34 cellular contexts compared by ENCODE assay signal in genomic region chr6:74603676-74604075, GRCh38.
DNase-seq lines count a peak whose midpoint lies in the region; ATAC-seq, FAIRE-seq and TF ChIP-seq lines count a peak whose summit lies in the region.
"Had no signal": no experiment of that assay in that cellular context is flagged by ENCODE, and none has a peak within 500 bp of the region (broad histone marks: within the 10 kb centered on the region; RNA-seq: fewer than 3 reads in every experiment).

No MANE protein-coding gene starts in this region.

- no peaks in the 10 kb centered on the region for H3K36me3 ChIP-seq in GM23248 (ENCODE audit: low read depth)
- no peaks in the 10 kb centered on the region for H3K36me3 ChIP-seq in fibroblast of lung (ENCODE audit: control insufficient read depth, insufficient read depth, low read length)
- H3K36me3 ChIP-seq: colonic mucosa, gastrocnemius medialis, ovary, upper lobe of left lung had no signal

- no peaks in the 10 kb centered on the region for H4K20me1 ChIP-seq in GM23248 (ENCODE audit: insufficient read depth)
- no peaks in the 10 kb centered on the region for H4K20me1 ChIP-seq in fibroblast of lung (ENCODE audit: control insufficient read depth, extremely low read depth, insufficient read depth, low read length)

- ATAC-seq in omental fat pad (ENCODE audit: low FRiP score): no peak
- ATAC-seq: activated CD8-positive, alpha-beta T cell treated with anti-CD3 and anti-CD28 coated beads for 36 hours; effector memory CD8-positive, alpha-beta T cell; gastrocnemius medialis; natural killer cell treated with Interleukin-12 subunit alpha and Interleukin-12 subunit beta and Interleukin-15 and Interleukin-18, amount 100 ng/mL, for 72 hours had no signal

- no peaks in the 10 kb centered on the region for H3K9me2 ChIP-seq in GM23248 (ENCODE audit: insufficient read depth)

- H2AFZ ChIP-seq in GM23248 (no peak overlapping the region), fibroblast of lung (ENCODE audit: low read length) (no peak overlapping the region)

- H3K79me2 ChIP-seq in GM23248 (ENCODE audit: insufficient read depth) (no peaks in the 10 kb centered on the region), fibroblast of lung (ENCODE audit: control insufficient read depth, insufficient read depth, low read length) (no peaks in the 10 kb centered on the region)

- no peak overlapping the region for H3K4me3 ChIP-seq in GM23248
- H3K4me3 ChIP-seq in fibroblast of lung (replicated peaks in 1 of 4; ENCODE audit: control extremely low read depth in 1 of 4, insufficient read depth in 1 of 4, low read depth in 3 of 4, low read length in 4 of 4): no peak overlapping the region
- H3K4me3 ChIP-seq: colonic mucosa, gastrocnemius medialis, ovary, skin epidermis, upper lobe of left lung had no signal

- 23 to 27% methylated on average over 1 of the region's 1 CpG for WGBS in GM23248 (ENCODE audit: low coverage in 1 of 2, low lambda C conversion rate in 2 of 2, missing lambda C conversion rate in 2 of 2), 2 experiments

- H3K27ac Mint-ChIP-seq in osteocyte (ENCODE audit: unreplicated experiment): peak overlapping the region; percentile 92
- H3K27ac Mint-ChIP-seq: activated CD8-positive, alpha-beta T cell treated with anti-CD3 and anti-CD28 coated beads for 36 hours; activated naive CD4-positive, alpha-beta T cell treated with anti-CD3 and anti-CD28 coated beads for 36 hours; effector memory CD8-positive, alpha-beta T cell; natural killer cell treated with Interleukin-12 subunit alpha and Interleukin-12 subunit beta and Interleukin-15 and Interleukin-18, amount 100 ng/mL, for 72 hours; stimulated activated naive B cell treated with anti-CD40 and anti-IgM and Interleukin-4, amounts not matched to agents 10 μg/mL and 1 μg/mL and 100 μg/mL, for 72 hours had no signal

- in situ Hi-C loops in GM23248 (cut with MboI): no loop called here

- no peak for TF ChIP-seq POLR2A in GM12891 (IDR thresholded peaks at IDR 0.05; ENCODE audit: low read depth, low read length)

- no peaks in the 10 kb centered on the region for H3K9me3 ChIP-seq in GM23248 (ENCODE audit: low read depth)
- no peaks in the 10 kb centered on the region for H3K9me3 ChIP-seq in fibroblast of lung (ENCODE audit: control insufficient read depth, insufficient read depth, low read depth, low read length)
- H3K9me3 ChIP-seq: Caco-2, colonic mucosa, gastrocnemius medialis, ovary, upper lobe of left lung had no signal

- peaks cover 4% of the 10 kb centered on the region for H3K36me3 Mint-ChIP-seq in osteocyte (ENCODE audit: unreplicated experiment)
- H3K36me3 Mint-ChIP-seq: natural killer cell treated with Interleukin-12 subunit alpha and Interleukin-12 subunit beta and Interleukin-15 and Interleukin-18, amount 100 ng/mL, for 72 hours; stimulated activated naive B cell treated with anti-CD40 and anti-IgM and Interleukin-4, amounts not matched to agents 10 μg/mL and 1 μg/mL and 100 μg/mL, for 72 hours had no signal

- H3K4me2 ChIP-seq in GM23248 (ENCODE audit: unreplicated experiment): peak overlapping the region; percentile 9
- H3K4me2 ChIP-seq in fibroblast of lung (ENCODE audit: extremely low read depth, insufficient read depth, low read length): no peak overlapping the region

- H3K27ac ChIP-seq in GM23248 (no peak overlapping the region), fibroblast of lung (ENCODE audit: insufficient read depth, low read length) (no peak overlapping the region)
- H3K27ac ChIP-seq: C4-2B, colonic mucosa, gastrocnemius medialis, ovary, upper lobe of left lung had no signal

- H3K27me3 ChIP-seq in GM23248 (replicated peaks; ENCODE audit: insufficient read depth) (no peaks in the 10 kb centered on the region), fibroblast of lung (ENCODE audit: control insufficient read depth, insufficient read depth, low read length) (no peaks in the 10 kb centered on the region)
- H3K27me3 ChIP-seq: colonic mucosa, gastrocnemius medialis, ovary, upper lobe of left lung had no signal

- FAIRE-seq in GM12891 (lab: Jason Lieb, UNC): no peak
- FAIRE-seq: bronchial epithelial cell, G401.6, RCC 7860 had no signal

- H3K9ac ChIP-seq in GM23248 (no peak overlapping the region), fibroblast of lung (ENCODE audit: insufficient read depth, low read length) (no peak overlapping the region)

- TF ChIP-seq CTCF in fibroblast of lung (conservative IDR thresholded peaks at IDR 0.05 in 1 of 2, IDR thresholded peaks at IDR 0.05 in 1 of 2; ENCODE audit: low read depth in 1 of 2, low read length in 2 of 2) (no peak), osteocyte (IDR thresholded peaks at IDR 0.05) (no peak), omental fat pad (IDR thresholded peaks at IDR 0.05) (no peak)

- H3K4me1 Mint-ChIP-seq in osteocyte (ENCODE audit: unreplicated experiment): peaks cover 79% of the 10 kb centered on the region
- H3K4me1 Mint-ChIP-seq: stimulated activated naive B cell treated with anti-CD40 and anti-IgM and Interleukin-4, amounts not matched to agents 10 μg/mL and 1 μg/mL and 100 μg/mL, for 72 hours had no signal

- H3K4me3 Mint-ChIP-seq in osteocyte (ENCODE audit: unreplicated experiment): no peak overlapping the region
- H3K4me3 Mint-ChIP-seq: activated CD8-positive, alpha-beta T cell treated with anti-CD3 and anti-CD28 coated beads for 36 hours; activated naive CD4-positive, alpha-beta T cell treated with anti-CD3 and anti-CD28 coated beads for 36 hours; effector memory CD8-positive, alpha-beta T cell; natural killer cell treated with Interleukin-12 subunit alpha and Interleukin-12 subunit beta and Interleukin-15 and Interleukin-18, amount 100 ng/mL, for 72 hours; stimulated activated naive B cell treated with anti-CD40 and anti-IgM and Interleukin-4, amounts not matched to agents 10 μg/mL and 1 μg/mL and 100 μg/mL, for 72 hours had no signal

- H3K9me3 Mint-ChIP-seq in osteocyte (ENCODE audit: unreplicated experiment): peaks cover 6% of the 10 kb centered on the region
- H3K9me3 Mint-ChIP-seq: activated CD8-positive, alpha-beta T cell treated with anti-CD3 and anti-CD28 coated beads for 36 hours; activated naive CD4-positive, alpha-beta T cell treated with anti-CD3 and anti-CD28 coated beads for 36 hours had no signal

- DNase-seq in GM23248 (peak; percentile 52), RPMI7951 (ENCODE audit: low read depth) (peak; percentile 21), fibroblast of lung (ENCODE audit: low read depth in 2 of 2) (peak; percentile 32 to 45), osteocyte (ENCODE audit: extremely low spot score, unreplicated experiment) (no peak), omental fat pad (ENCODE audit: low spot score) (no peak), GM12891 (ENCODE audit: insufficient read length, low spot score) (no peak), cardiac septum (ENCODE audit: low spot score) (no peak)
- DNase-seq: activated CD8-positive, alpha-beta memory T cell treated with anti-CD3 and anti-CD28 coated beads, Interleukin-2, amount 50 U/mL, for 48 hours; activated CD8-positive, alpha-beta T cell treated with anti-CD3 and anti-CD28 coated beads for 36 hours; activated naive CD4-positive, alpha-beta T cell treated with anti-CD3 and anti-CD28 coated beads for 36 hours; amniotic stem cell; Caco-2; colonic mucosa; DMS53; effector memory CD8-positive, alpha-beta T cell; erythroblast; gastrocnemius medialis; GOT3; KBM-7; kidney glomerular epithelial cell; MM.1S; NCI-H1105 treated with DMSO at 0.1 percent for 48 hours; NCI-H187 treated with DMSO at 0.1 percent for 48 hours; NCI-H524; ovary; SIG-M5; stimulated activated naive B cell treated with anti-CD40 and anti-IgM and Interleukin-4, amounts not matched to agents 10 μg/mL and 1 μg/mL and 100 μg/mL, for 72 hours; upper lobe of left lung had no signal

- H3K27me3 Mint-ChIP-seq in osteocyte (ENCODE audit: unreplicated experiment): no peaks in the 10 kb centered on the region
- H3K27me3 Mint-ChIP-seq: activated CD8-positive, alpha-beta T cell treated with anti-CD3 and anti-CD28 coated beads for 36 hours; effector memory CD8-positive, alpha-beta T cell; natural killer cell treated with Interleukin-12 subunit alpha and Interleukin-12 subunit beta and Interleukin-15 and Interleukin-18, amount 100 ng/mL, for 72 hours; stimulated activated naive B cell treated with anti-CD40 and anti-IgM and Interleukin-4, amounts not matched to agents 10 μg/mL and 1 μg/mL and 100 μg/mL, for 72 hours had no signal

- H3K4me1 ChIP-seq in GM23248 (ENCODE audit: insufficient read depth) (peaks cover 68% of the 10 kb centered on the region), fibroblast of lung (ENCODE audit: control insufficient read depth, extremely low read depth, insufficient read depth, low read length) (peaks cover 10% of the 10 kb centered on the region)
- H3K4me1 ChIP-seq: Caco-2, colonic mucosa, gastrocnemius medialis had no signal

- intact Hi-C loops in cardiac septum (cut with DNase I): no loop called here

- H3F3A ChIP-seq in GM23248 (ENCODE audit: insufficient read depth): peaks cover 43% of the 10 kb centered on the region

TF ChIP-seq in GM12891, 5 proteins besides CTCF, POLR2A, EP300 and RAD21:
- no peak for TF ChIP-seq TAF1 (IDR thresholded peaks at IDR 0.05; ENCODE audit: low read depth, low read length)
- no peak for TF ChIP-seq PAX5 (IDR thresholded peaks at IDR 0.05; ENCODE audit: insufficient read depth, low read length, severe bottlenecking)
- TF ChIP-seq POLR2AphosphoS5 (IDR thresholded peaks at IDR 0.05; ENCODE audit: low read depth, low read length): no peak
- TF ChIP-seq POU2F2 (IDR thresholded peaks at IDR 0.05; ENCODE audit: low read depth, low read length): no peak
- TF ChIP-seq SPI1 (IDR thresholded peaks at IDR 0.05; ENCODE audit: low read depth, low read length): no peak

Comparison
In these comparisons a context has a peak if more than half of its experiments do, and no peak if none do; other contexts are left out.
1. DNase-seq: peak in GM23248 (single experiment), RPMI7951 (single experiment) and fibroblast of lung (2 of 2); none in osteocyte (single experiment), omental fat pad (single experiment), GM12891 (single experiment) and cardiac septum (single experiment).